ENCODE assay signal across 8 cellular contexts in genomic region chr1:24743404-24744211, GRCh38. TPM values are rescaled to one million over a fixed set of nuclear protein-coding genes. Genes with fewer than 3 reads are reported as not detected.
DNase-seq lines count a peak whose midpoint lies in the region; ATAC-seq, FAIRE-seq and TF ChIP-seq lines count a peak whose summit lies in the region.

No MANE protein-coding gene starts in this region.

- H3K14ac ChIP-seq in H1 (ENCODE audit: insufficient read length), result no peak overlapping the region

- H2BK12ac ChIP-seq in H1 (ENCODE audit: low read depth, low read length), result peak overlapping the region; percentile 90

- WGBS in H1 (ENCODE audit: extremely low coverage in 1 of 2, insufficient coverage in 1 of 2, insufficient read length in 1 of 2, insufficient replicate concordance in 2 of 2, low coverage in 1 of 2, low lambda C conversion rate in 2 of 2, missing lambda C conversion rate in 1 of 2), 2 experiments, result 78% methylated on average over 10 of the region's 10 CpGs; no CpG with 5 or more reads in 1 of the 2 experiments

- peak overlapping the region; percentile 93; the same call in 1 of the 2 replicates for H2BK20ac ChIP-seq in H1 (ENCODE audit: low read length)

- ATAC-seq in omental fat pad (ENCODE audit: low FRiP score), result peak; percentile 40
- no peak for ATAC-seq in HG02884 (IDR thresholded peaks at IDR 0.05; ENCODE audit: unreplicated experiment)

- peak overlapping the region; percentile 83 for H4K91ac ChIP-seq in H1 (replicated peaks; ENCODE audit: insufficient read length, low read length)

- no peak overlapping the region for H2AFZ ChIP-seq in H1 (ENCODE audit: low read length)

- peaks cover 0 to 5% of the 10 kb centered on the region in 2 experiments for H4K20me1 ChIP-seq in H1 (replicated peaks in 1 of 2; ENCODE audit: control insufficient read depth in 1 of 2, insufficient read depth in 2 of 2, low read length in 2 of 2)

- TF ChIP-seq CTCF in GM12865 (IDR thresholded peaks at IDR 0.05; ENCODE audit: insufficient read depth, low read depth, low read length, missing control alignments) (no peak), H1 (IDR thresholded peaks at IDR 0.05; ENCODE audit: control extremely low read depth in 1 of 3, insufficient read depth in 1 of 3, low read depth in 1 of 3, low read length in 3 of 3) (no peak), omental fat pad (IDR thresholded peaks at IDR 0.05) (no peak)

- TF ChIP-seq EP300 in H1 (IDR thresholded peaks at IDR 0.05; ENCODE audit: borderline replicate concordance in 1 of 2, low read depth in 2 of 2, low read length in 2 of 2), result no peak

- no peak overlapping the region for H4K5ac ChIP-seq in H1 (ENCODE audit: insufficient read length, low read depth, low read length)

- peaks cover 14 to 31% (median 20%) of the 10 kb centered on the region in 4 experiments; a peak in 6 of 7 replicates for H3K4me1 ChIP-seq in H1 (replicated peaks in 1 of 4; ENCODE audit: control insufficient read depth in 3 of 4, insufficient read depth in 4 of 4, low read length in 3 of 4)

- no peak overlapping the region for H3K9ac ChIP-seq in H1 (replicated peaks in 1 of 4; ENCODE audit: extremely low read depth in 1 of 4, low read depth in 3 of 4, low read length in 3 of 4)

- no peaks in the 10 kb centered on the region; the same call in 1 of the 2 replicates for H3K23me2 ChIP-seq in H1 (ENCODE audit: low read depth, low read length)

- peak overlapping the region; percentile 95; the same call in 1 of the 2 replicates for H2BK5ac ChIP-seq in H1 (ENCODE audit: low read depth, low read length)

- peaks cover 0 to 3% (median 0%) of the 10 kb centered on the region in 4 experiments; a peak in 1 of 8 replicates for H3K36me3 ChIP-seq in H1 (ENCODE audit: control insufficient read depth in 2 of 4, insufficient read depth in 4 of 4, low read length in 3 of 4)

- H2BK120ac ChIP-seq in H1 (replicated peaks; ENCODE audit: low read depth, low read length), result peak overlapping the region; percentile 74

- POLR2A ChIA-PET in H1 (lab: Charles Lee; ENCODE audit: partially characterized antibody), result interaction anchor here (0.7 to 4.7 kb wide), 2 partner anchors 13 to 19 kb away, joined by 5 to 29 read pairs; no protein-coding TSS in a partner anchor

- FAIRE-seq in H1 (lab: Jason Lieb, UNC), result no peak

- no peak for TF ChIP-seq RAD21 in H1 (IDR thresholded peaks at IDR 0.05 in 1 of 2, conservative IDR thresholded peaks at IDR 0.05 in 1 of 2; ENCODE audit: low read depth in 2 of 2, low read length in 2 of 2)

- no peak overlapping the region for H3K4me2 ChIP-seq in H1 (ENCODE audit: insufficient read depth in 1 of 2, low read depth in 2 of 2, low read length in 2 of 2)

- H3K56ac ChIP-seq in H1 (replicated peaks; ENCODE audit: insufficient read length, low read depth, low read length), result no peak overlapping the region

- H3K9me3 ChIP-seq in H1 (ENCODE audit: insufficient read depth in 2 of 2, low read depth in 1 of 2, low read length in 1 of 2), result no peaks in the 10 kb centered on the region

- peak overlapping the region; percentile 23; the same call in 1 of the 2 replicates for H2BK15ac ChIP-seq in H1 (ENCODE audit: low read length)

- peak; percentile 86 for DNase-seq in GM12865 (ENCODE audit: low read depth)
- DNase-seq in NCI-H82 treated with DMSO at 0.1 percent for 48 hours (lab: John Stamatoyannopoulos, UW; ENCODE audit: unreplicated experiment), result peak; percentile 99
- no peak for DNase-seq in H1 (ENCODE audit: low read depth in 1 of 2, low spot score in 2 of 2)
- no peak for DNase-seq in omental fat pad (ENCODE audit: low spot score)
- no peak for DNase-seq in NCI-H774 (lab: John Stamatoyannopoulos, UW)
- no peak for DNase-seq in COLO668 (lab: John Stamatoyannopoulos, UW; ENCODE audit: unreplicated experiment)
- DNase-seq in NCI-H2029 (lab: John Stamatoyannopoulos, UW), result no peak

- no peak overlapping the region for H3K23ac ChIP-seq in H1 (ENCODE audit: insufficient read length)

- peaks cover 15 to 33% of the 10 kb centered on the region in 2 experiments for H3K79me2 ChIP-seq in H1 (ENCODE audit: control insufficient read depth in 1 of 2, insufficient read depth in 2 of 2, low read length in 2 of 2)

- CTCF ChIA-PET in H1 (lab: Charles Lee; ENCODE audit: partially characterized antibody), result interaction anchor here (0.7 to 1.5 kb wide), 7 partner anchors 11 to 154 kb away, joined by 3 to 6 read pairs (median 3); no protein-coding TSS in a partner anchor

- no peak for TF ChIP-seq POLR2A in H1 (IDR thresholded peaks at IDR 0.05; ENCODE audit: control extremely low read depth in 1 of 2, low read depth in 2 of 2, low read length in 2 of 2)

- H3K4me3 ChIP-seq in GM12865 (ENCODE audit: low read depth, low read length) (peak overlapping the region; percentile 31), H1 (ENCODE audit: extremely low read depth in 1 of 4, insufficient read depth in 2 of 4, low read depth in 3 of 4, low read length in 4 of 4) (no peak overlapping the region)

- H4K8ac ChIP-seq in H1 (ENCODE audit: extremely low read depth, insufficient read depth, low read length), result no peak overlapping the region

- H3K4ac ChIP-seq in H1 (replicated peaks; ENCODE audit: insufficient read length, low read depth, low read length), result peak overlapping the region; percentile 70

- no peaks in the 10 kb centered on the region for H3K27me3 ChIP-seq in H1 (replicated peaks in 1 of 4; ENCODE audit: control insufficient read depth in 3 of 4, extremely low read depth in 1 of 4, insufficient read depth in 3 of 4, low read length in 3 of 4)

- peak overlapping the region; percentile 39 for H3K18ac ChIP-seq in H1 (ENCODE audit: extremely low read depth, low read length)

- H3K27ac ChIP-seq in H1 (ENCODE audit: low read depth, low read length), result 0 out of 2 replicates have a peak overlapping the region, but pooled peaks have one; percentile 18

- no peaks in the 10 kb centered on the region; the same call in 1 of the 2 replicates for H3K79me1 ChIP-seq in H1 (ENCODE audit: low read depth, low read length)

- 0 out of 2 replicates have a peak overlapping the region, but pooled peaks have one; percentile 18 for H2AK5ac ChIP-seq in H1 (ENCODE audit: low read depth, low read length)

TF ChIP-seq in H1, 55 proteins besides CTCF, POLR2A, EP300 and RAD21:
- no peak for TF ChIP-seq ZNF274 (IDR thresholded peaks at IDR 0.05; ENCODE audit: borderline replicate concordance, extremely low read depth, low read length)
- TF ChIP-seq TEAD4 (IDR thresholded peaks at IDR 0.05; ENCODE audit: low read depth, low read length), result no peak
- TF ChIP-seq BCL11A (IDR thresholded peaks at IDR 0.05; ENCODE audit: low read depth in 2 of 2, low read length in 2 of 2), result no peak
- TF ChIP-seq SIN3A (conservative IDR thresholded peaks at IDR 0.05 in 1 of 2, IDR thresholded peaks at IDR 0.05 in 1 of 2; ENCODE audit: low read depth in 1 of 2, low read length in 2 of 2), result no peak
- no peak for TF ChIP-seq SUZ12 (IDR thresholded peaks at IDR 0.05; ENCODE audit: low read length)
- no peak for TF ChIP-seq KDM4A (IDR thresholded peaks at IDR 0.05; ENCODE audit: low read depth, low read length, severe bottlenecking)
- TF ChIP-seq RBBP5 (IDR thresholded peaks at IDR 0.05; ENCODE audit: borderline replicate concordance, low read depth, low read length), result no peak
- TF ChIP-seq HDAC6 (IDR thresholded peaks at IDR 0.05; ENCODE audit: low read depth, low read length), result no peak
- no peak for TF ChIP-seq SP4 (IDR thresholded peaks at IDR 0.05; ENCODE audit: low read length)
- no peak for TF ChIP-seq SP2 (IDR thresholded peaks at IDR 0.05; ENCODE audit: low read length)
- no peak for TF ChIP-seq ASH2L (IDR thresholded peaks at IDR 0.05; ENCODE audit: low read length)
- TF ChIP-seq RXRA (IDR thresholded peaks at IDR 0.05; ENCODE audit: insufficient read depth, low read depth, low read length), result no peak

RNA-seq across cellular contexts. Expression of gene CLIC4, which starts 1.6 kb away (rescaled TPM):
- total RNA-seq in H1 (2021; fragmentation: NEBNext Ultra II Directional; extraction: Animal tissue kit (Norgen Biotek cat#: 25700)), result 281 and 293 TPM in 2 replicates
- polyA plus RNA-seq in H1 (2011; rRNA removed), result 75.1 and 77.5 TPM in 2 replicates
- polyA plus RNA-seq in H1 (2011; cell fraction: cytosol; rRNA removed), result 106 TPM
- 36.4 TPM for polyA plus RNA-seq in H1 (2011; cell fraction: nucleus; rRNA removed)
- 90.8 to 156 TPM (median 113 TPM) in 4 replicates for polyA plus RNA-seq in H1 (2012, experiment 1 of 2)
- 23.0 TPM for polyA plus RNA-seq in H1 (2012, experiment 2 of 2)
- polyA plus RNA-seq in H1 (2013, experiment 1 of 2), result 121 TPM
- 134 TPM for polyA plus RNA-seq in H1 (2013, experiment 2 of 2)
- 54.2 and 97.8 TPM in 2 replicates for polyA minus RNA-seq in H1 (2011; rRNA and poly(A)+ RNA removed)
- 103 TPM for polyA minus RNA-seq in H1 (2011; cell fraction: cytosol; rRNA and poly(A)+ RNA removed)
- polyA minus RNA-seq in H1 (2011; cell fraction: nucleus; rRNA and poly(A)+ RNA removed), result 90.3 TPM
- 100 to 1,000 TPM; 205 to 309 (median 292) TPM for total RNA-seq in omental fat pad

Comparison
In these comparisons a context has a peak if more than half of its experiments do, and no peak if none do; other contexts are left out.
1. DNase-seq: peak in GM12865 (single experiment) and NCI-H82 treated with DMSO at 0.1 percent for 48 hours (single experiment); none in H1 (0 of 2), omental fat pad (single experiment), NCI-H774 (single experiment), COLO668 (single experiment) and NCI-H2029 (single experiment).